8 cellular contexts compared by ENCODE assay signal in genomic region chr15:75625542-75626347, GRCh38. TPM values are rescaled to one million over a fixed set of nuclear protein-coding genes. Genes with fewer than 3 reads are reported as not detected.
DNase-seq lines count a peak whose midpoint lies in the region; ATAC-seq and TF ChIP-seq lines count a peak whose summit lies in the region.

Gene SNUPN, minus strand, starts transcription at chr15:75625725. Its CDS starts 4,674 bp downstream, at chr15:75621051.

- H3K36me3 ChIP-seq in heart right ventricle (no peaks in the 10 kb centered on the region), upper lobe of left lung (no peaks in the 10 kb centered on the region)

- no peaks in the 10 kb centered on the region for H3K27me3 Mint-ChIP-seq in T-helper 1 cell treated with Interleukin-12 subunit alpha and Interleukin-12 subunit beta and Interleukin-4 antibody, amounts not matched to agents 30 μg/mL and 1 μg/mL, for 36 hours (ENCODE audit: low read depth)

- H3K4me3 Mint-ChIP-seq in T-helper 1 cell treated with Interleukin-12 subunit alpha and Interleukin-12 subunit beta and Interleukin-4 antibody, amounts not matched to agents 30 μg/mL and 1 μg/mL, for 36 hours, result peak within 1 kb of the TSS; percentile 89

- no peaks in the 10 kb centered on the region for H3K27me3 ChIP-seq in heart right ventricle
- H3K27me3 ChIP-seq in upper lobe of left lung, result no peaks in the 10 kb centered on the region

- ATAC-seq in HG02763 (IDR thresholded peaks at IDR 0.05; ENCODE audit: unreplicated experiment) (peak; percentile 71), heart right ventricle (peak; percentile 93 to 96 (median 95)), upper lobe of left lung (ENCODE audit: low FRiP score in 2 of 2) (peak; percentile 95 to 98)

- H3K4me3 ChIP-seq in GM12865 (ENCODE audit: low read depth, low read length) (peak within 1 kb of the TSS; percentile 75), heart right ventricle (peak within 1 kb of the TSS; percentile 75 to 98 (median 88)), upper lobe of left lung (peak within 1 kb of the TSS; percentile 78 to 95 (median 92))

- H3K27ac ChIP-seq in heart right ventricle (peak within 1 kb of the TSS; percentile 76 to 100 (median 98)), upper lobe of left lung (peak within 1 kb of the TSS; percentile 91 to 99 (median 96))

- intact Hi-C loops in heart right ventricle (cut with DNase I) (loop anchor here in 5 of 10 donors (1.0 to 10.0 kb wide), 7 partner anchors 13 to 261 kb away; partner anchors contain the start of genes SIN3A (in 4 of the 5), MAN2C1 (in 2 of the 5) and PTPN9 (in 1 of the 5)), posterior vena cava (cut with DNase I) (loop anchor here in 1 of 2 donors (10.0 kb wide), 1 partner anchor 49 kb away; no protein-coding TSS in a partner anchor)

- H3K9me3 Mint-ChIP-seq in T-helper 1 cell treated with Interleukin-12 subunit alpha and Interleukin-12 subunit beta and Interleukin-4 antibody, amounts not matched to agents 30 μg/mL and 1 μg/mL, for 36 hours, result no peaks in the 10 kb centered on the region

- no peaks in the 10 kb centered on the region for H3K9me3 ChIP-seq in heart right ventricle
- H3K9me3 ChIP-seq in upper lobe of left lung, result no peaks in the 10 kb centered on the region

- peak within 1 kb of the TSS; percentile 95 for H3K27ac Mint-ChIP-seq in T-helper 1 cell treated with Interleukin-12 subunit alpha and Interleukin-12 subunit beta and Interleukin-4 antibody, amounts not matched to agents 30 μg/mL and 1 μg/mL, for 36 hours

- H3K36me3 Mint-ChIP-seq in T-helper 1 cell treated with Interleukin-12 subunit alpha and Interleukin-12 subunit beta and Interleukin-4 antibody, amounts not matched to agents 30 μg/mL and 1 μg/mL, for 36 hours (ENCODE audit: low read depth), result peaks cover 6% of the 10 kb centered on the region

- WGBS in heart right ventricle, 2 donors, result 1% methylated on average over 38 to 47 of the region's 47 CpGs
- 1 to 4% methylated on average over 20 to 34 of the region's 47 CpGs for WGBS in upper lobe of left lung, 2 donors

- peak in 1 of 4 donors; percentile 57 for TF ChIP-seq EP300 in upper lobe of left lung (IDR thresholded peaks at IDR 0.05)

- DNase-seq in GM12865 (ENCODE audit: low read depth) (peak; percentile 98), NCI-H146 treated with DMSO at 0.1 percent for 48 hours (lab: John Stamatoyannopoulos, UW; ENCODE audit: unreplicated experiment) (peak; percentile 63), amniotic epithelial cell (ENCODE audit: low read depth) (peak; percentile 90), heart right ventricle (peak; percentile 95 to 96), posterior vena cava (ENCODE audit: low spot score) (peak; percentile 98), upper lobe of left lung (peak; percentile 98)

- peaks cover 27% of the 10 kb centered on the region for H3K4me1 Mint-ChIP-seq in T-helper 1 cell treated with Interleukin-12 subunit alpha and Interleukin-12 subunit beta and Interleukin-4 antibody, amounts not matched to agents 30 μg/mL and 1 μg/mL, for 36 hours (ENCODE audit: low read depth)

- H3K4me1 ChIP-seq in heart right ventricle, result peaks cover 0 to 30% (median 18%) of the 10 kb centered on the region in 9 donors
- peaks cover 16 to 26% (median 21%) of the 10 kb centered on the region in 4 donors for H3K4me1 ChIP-seq in upper lobe of left lung

- TF ChIP-seq CTCF in GM12865 (IDR thresholded peaks at IDR 0.05; ENCODE audit: insufficient read depth, low read depth, low read length, missing control alignments) (no peak), heart right ventricle (IDR thresholded peaks at IDR 0.05) (no peak), upper lobe of left lung (IDR thresholded peaks at IDR 0.05) (peak in 1 of 6 experiments; percentile 14)

- peak in 3 of 4 donors; percentile 19 to 73 (median 33) for TF ChIP-seq POLR2A in upper lobe of left lung (IDR thresholded peaks at IDR 0.05)

RNA-seq across cellular contexts. Expression of gene SNUPN, which starts in this region (rescaled TPM):
- total RNA-seq in heart right ventricle, result 10 to 100 TPM; 12.9 to 18.2 (median 16.1) TPM
- 10 to 100 TPM; 14.6 to 17.4 TPM for polyA plus RNA-seq in heart right ventricle
- total RNA-seq in posterior vena cava, result 10 to 100 TPM; 17.2 to 22.5 TPM
- total RNA-seq in upper lobe of left lung, result 10 to 100 TPM; 14.1 to 30.4 (median 22.4) TPM

Comparison
In these comparisons a context has a peak if more than half of its experiments do, and no peak if none do; other contexts are left out.
1. Peak in every context shown above with its lines: DNase-seq, ATAC-seq, H3K4me3 ChIP-seq and H3K27ac ChIP-seq.